ENCODE assay signal across 29 cellular contexts in the genomic region with DNA sequence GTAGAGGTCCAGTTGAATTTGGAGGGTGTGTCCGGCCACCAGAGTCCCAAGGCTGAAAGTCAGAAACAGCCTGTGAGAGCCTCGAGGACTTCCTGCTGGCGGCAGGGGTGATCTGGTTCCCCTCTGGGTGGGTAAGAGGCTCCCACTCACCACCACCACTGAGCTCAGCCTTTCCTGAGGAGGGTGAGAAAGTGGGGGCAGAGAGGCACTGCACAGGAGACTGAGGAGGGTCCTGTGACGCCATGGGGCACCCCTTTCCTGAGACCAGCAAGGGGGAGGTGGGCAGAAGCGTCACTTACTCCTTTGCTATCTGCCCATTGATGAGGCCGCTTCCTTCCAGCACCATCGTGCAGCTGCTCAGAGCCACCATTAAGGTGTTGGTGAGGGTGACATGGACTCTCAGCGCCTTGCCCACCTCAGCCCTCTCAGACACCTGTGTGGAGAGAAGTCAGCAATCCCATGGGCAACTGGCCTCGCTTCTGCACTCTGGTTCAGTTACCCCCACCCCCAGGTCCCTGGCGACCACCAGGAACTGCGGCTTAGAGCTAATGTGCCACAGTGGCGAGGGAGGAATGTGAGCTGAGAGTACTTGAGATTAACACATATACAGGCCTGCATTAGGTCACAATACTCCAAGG. TPM values are rescaled to one million over a fixed set of nuclear protein-coding genes. Genes with fewer than 3 reads are reported as not detected.
"Had no signal": no experiment of that assay in that cellular context is flagged by ENCODE, and none has a peak within 500 bp of the region (broad histone marks: within the 10 kb centered on the region; RNA-seq: fewer than 3 reads in every experiment).

No MANE protein-coding gene starts in this region.

- ATAC-seq: activated CD8-positive, alpha-beta memory T cell treated with anti-CD3 and anti-CD28 coated beads, Interleukin-2, amount 10 ng/mL, durations not matched to agents 7 days and 5 days; activated naive CD8-positive, alpha-beta T cell treated with anti-CD3 and anti-CD28 coated beads, Interleukin-2, amount 50 U/mL, for 24 hours; foreskin keratinocyte; T-helper 17 cell had no signal

- H3K27me3 ChIP-seq: hepatocyte, upper lobe of left lung had no signal

- H3K27ac ChIP-seq: foreskin keratinocyte, hepatocyte, sigmoid colon, thoracic aorta, upper lobe of left lung had no signal

- H3K9me3 ChIP-seq: thoracic aorta, upper lobe of left lung had no signal

- H3K4me3 ChIP-seq: hepatocyte, sigmoid colon, smooth muscle cell, thoracic aorta, upper lobe of left lung had no signal

- DNase-seq: activated B cell treated with CpG ODN at 0.5 μM for 24 hours; activated CD4-positive, alpha-beta memory T cell treated with anti-CD3 and anti-CD28 coated beads, Interleukin-2, amount 10 ng/mL, durations not matched to agents 7 days and 5 days; activated CD4-positive, alpha-beta T cell treated with anti-CD3 and anti-CD28 coated beads for 4 hours; activated CD8-positive, alpha-beta memory T cell treated with anti-CD3 and anti-CD28 coated beads, Interleukin-2, amount 10 ng/mL, durations not matched to agents 7 days and 5 days; activated gamma-delta T cell; activated naive CD4-positive, alpha-beta T cell treated with anti-CD3 and anti-CD28 coated beads, Interleukin-2, amount 50 U/mL, for 16 hours; activated naive CD8-positive, alpha-beta T cell treated with anti-CD3 and anti-CD28 coated beads, Interleukin-2, amount 50 U/mL, for 24 hours; effector CD4-positive, alpha-beta T cell; erythroblast; foreskin keratinocyte; left cardiac atrium; occipital lobe; posterior cingulate gyrus; sigmoid colon; stimulated activated CD4-positive, alpha-beta T cell treated with anti-CD3 and anti-CD28 coated beads, Interleukin-15, amount 100 ng/mL, for 24 hours; stimulated activated naive CD4-positive, alpha-beta T cell; SW 1271; T-helper 17 cell; upper lobe of left lung had no signal

- H3K4me1 ChIP-seq: foreskin keratinocyte, sigmoid colon, upper lobe of left lung had no signal

- H3K36me3 ChIP-seq: sigmoid colon, thoracic aorta, upper lobe of left lung had no signal

RNA-seq across cellular contexts. Expression of a gene that starts 10.0 kb away (rescaled TPM):
- total RNA-seq: activated T-helper 1 cell treated with anti-CD3 and anti-CD28 coated beads, Interleukin-12 subunit alpha, Interleukin-12 subunit beta, Interleukin-2, Interleukin-4 antibody, amounts not matched to agents 30 ng/mL and 10 ng/mL and 1 ng/mL, durations not matched to agents 14 hours and 24 hours and 36 hours; cardiac septum; chondrocyte; foreskin keratinocyte; hepatocyte; left cardiac atrium; liver; mononuclear cell; myocyte; occipital lobe; T-helper 17 cell; thoracic aorta had no signal
- polyA plus RNA-seq: foreskin keratinocyte, hepatocyte, liver, sigmoid colon had no signal

RNA-seq across cellular contexts. Expression of a gene that starts 25.4 kb away (rescaled TPM):
- total RNA-seq: activated B cell treated with CpG ODN at 0.5 μM for 24 hours; activated CD4-positive, alpha-beta memory T cell treated with anti-CD3 and anti-CD28 coated beads, Interleukin-2, amount 10 ng/mL, durations not matched to agents 7 days and 5 days; activated CD8-positive, alpha-beta memory T cell treated with anti-CD3 and anti-CD28 coated beads, Interleukin-2, amount 10 ng/mL, durations not matched to agents 7 days and 5 days; activated T-helper 1 cell treated with anti-CD3 and anti-CD28 coated beads, Interleukin-12 subunit alpha, Interleukin-12 subunit beta, Interleukin-2, Interleukin-4 antibody, amounts not matched to agents 30 ng/mL and 10 ng/mL and 1 ng/mL, durations not matched to agents 14 hours and 24 hours and 36 hours; cardiac septum; chondrocyte; foreskin keratinocyte; hepatocyte; left cardiac atrium; liver; mononuclear cell; myocyte; occipital lobe; renal cortical epithelial cell; sigmoid colon; smooth muscle cell; T-helper 17 cell; thoracic aorta; upper lobe of left lung had no signal
- polyA plus RNA-seq: foreskin keratinocyte, hepatocyte, liver, sigmoid colon, smooth muscle cell had no signal

RNA-seq across cellular contexts. Expression of a gene that starts 55.9 kb away (rescaled TPM):
- total RNA-seq: activated B cell treated with CpG ODN at 0.5 μM for 24 hours; activated CD4-positive, alpha-beta memory T cell treated with anti-CD3 and anti-CD28 coated beads, Interleukin-2, amount 10 ng/mL, durations not matched to agents 7 days and 5 days; activated CD8-positive, alpha-beta memory T cell treated with anti-CD3 and anti-CD28 coated beads, Interleukin-2, amount 10 ng/mL, durations not matched to agents 7 days and 5 days; activated T-helper 1 cell treated with anti-CD3 and anti-CD28 coated beads, Interleukin-12 subunit alpha, Interleukin-12 subunit beta, Interleukin-2, Interleukin-4 antibody, amounts not matched to agents 30 ng/mL and 10 ng/mL and 1 ng/mL, durations not matched to agents 14 hours and 24 hours and 36 hours; chondrocyte; foreskin keratinocyte; myocyte; renal cortical epithelial cell; sigmoid colon; smooth muscle cell; T-helper 17 cell; thoracic aorta had no signal
- polyA plus RNA-seq: foreskin keratinocyte, smooth muscle cell had no signal
